In genomic region chr13:40190656-40191100, GRCh38 we compare ENCODE assay signal across 9 cellular contexts.
A peak's percentile ranks its signal among the peaks of the same experiment; 100 is the strongest.
DNase-seq lines count a peak whose midpoint lies in the region; ATAC-seq lines count a peak whose summit lies in the region.
"Had no signal": no experiment of that assay in that cellular context is flagged by ENCODE, and none has a peak within 500 bp of the region (broad histone marks: within the 10 kb centered on the region; RNA-seq: fewer than 3 reads in every experiment).

No MANE protein-coding gene starts in this region.

- POLR2A ChIA-PET in CD8-positive, alpha-beta memory T cell (lab: Charles Lee) = interaction anchor here (0.6 to 2.3 kb wide), 3 partner anchors 16 to 475 kb away, joined by 3 to 22 read pairs (median 3); no protein-coding TSS in a partner anchor

- peaks cover 61 to 78% (median 76%) of the 10 kb centered on the region in 3 donors for H3K4me1 Mint-ChIP-seq in CD8-positive, alpha-beta memory T cell

- peak; percentile 27 to 82 (median 63) for DNase-seq in CD8-positive, alpha-beta memory T cell
- DNase-seq in medulla oblongata (ENCODE audit: extremely low spot score) (peak; percentile 94), NOMO-1 treated with dmso at 0.1 percent for 144 hours (lab: John Stamatoyannopoulos, UW; ENCODE audit: unreplicated experiment) (no peak)
- peak in 2 of 3 experiments; percentile 31 to 47 for DNase-seq in stimulated activated CD4-positive, alpha-beta T cell treated with anti-CD3 and anti-CD28 coated beads, TNF-alpha, amount 100 ng/mL, for 4 hours (ENCODE audit: low read depth in 3 of 3)

- H3K4me3 Mint-ChIP-seq in CD8-positive, alpha-beta memory T cell = peak overlapping the region; percentile 28 to 88 (median 68)
- H3K4me3 Mint-ChIP-seq: natural killer cell treated with Interleukin-12 subunit alpha and Interleukin-12 subunit beta and Interleukin-15 and Interleukin-18, amount 100 ng/mL, for 72 hours had no signal

- H3K36me3 Mint-ChIP-seq in CD8-positive, alpha-beta memory T cell = no peaks in the 10 kb centered on the region
- H3K36me3 Mint-ChIP-seq: natural killer cell treated with Interleukin-12 subunit alpha and Interleukin-12 subunit beta and Interleukin-15 and Interleukin-18, amount 100 ng/mL, for 72 hours had no signal

- peak overlapping the region; percentile 20 for H3K4me3 ChIP-seq in CD8-positive, alpha-beta memory T cell (ENCODE audit: low read length)

- CTCF ChIA-PET in CD8-positive, alpha-beta memory T cell (lab: Charles Lee) = interaction anchor here (0.7 to 2.5 kb wide), 13 partner anchors 10 to 493 kb away, joined by 3 to 16 read pairs (median 3); no protein-coding TSS in a partner anchor

- no peak overlapping the region for H3K27ac ChIP-seq in CD8-positive, alpha-beta memory T cell (ENCODE audit: low read depth, low read length)
- H3K27ac ChIP-seq in cingulate gyrus (ENCODE audit: low read depth, low read length) = peak overlapping the region; percentile 96

- H3K27me3 ChIP-seq in CD8-positive, alpha-beta memory T cell (ENCODE audit: insufficient read depth, low read length, poor library complexity, severe bottlenecking) = no peaks in the 10 kb centered on the region

- H3K27ac Mint-ChIP-seq in CD8-positive, alpha-beta memory T cell = peak overlapping the region; percentile 66 to 96 (median 88)

- ATAC-seq in HG03108 (IDR thresholded peaks at IDR 0.05; ENCODE audit: unreplicated experiment) (peak; percentile 73), GM21381 (IDR thresholded peaks at IDR 0.05; ENCODE audit: unreplicated experiment) (no peak)
- ATAC-seq in activated CD4-positive, CD25-positive, alpha-beta regulatory T cell treated with anti-CD3 and anti-CD28 coated beads, Interleukin-2, amount 50 U/mL, for 24 hours = peak; percentile 33 to 44

- no peaks in the 10 kb centered on the region for H3K9me3 ChIP-seq in CD8-positive, alpha-beta memory T cell (ENCODE audit: low read length)

- no peaks in the 10 kb centered on the region for H3K9me3 Mint-ChIP-seq in CD8-positive, alpha-beta memory T cell
- H3K9me3 Mint-ChIP-seq: natural killer cell treated with Interleukin-12 subunit alpha and Interleukin-12 subunit beta and Interleukin-15 and Interleukin-18, amount 100 ng/mL, for 72 hours had no signal

- H3K27me3 Mint-ChIP-seq in CD8-positive, alpha-beta memory T cell = no peaks in the 10 kb centered on the region

- no peaks in the 10 kb centered on the region for H3K36me3 ChIP-seq in CD8-positive, alpha-beta memory T cell (ENCODE audit: insufficient read depth, low read length)

- peaks cover 67% of the 10 kb centered on the region for H3K4me1 ChIP-seq in CD8-positive, alpha-beta memory T cell (ENCODE audit: insufficient read depth, low read length)
